In genomic region chr10:113842171-113842570, GRCh38 we compare ENCODE assay signal across 20 cellular contexts.
"Had no signal": no experiment of that assay in that cellular context is flagged by ENCODE, and none has a peak within 500 bp of the region (broad histone marks: within the 10 kb centered on the region; RNA-seq: fewer than 3 reads in every experiment).

No MANE protein-coding gene starts in this region.

- H3K27me3 Mint-ChIP-seq: naive thymus-derived CD4-positive, alpha-beta T cell; stimulated activated memory B cell treated with anti-CD40 and anti-IgM and Interleukin-4, amounts not matched to agents 10 μg/mL and 1 μg/mL and 100 μg/mL, for 72 hours had no signal

- DNase-seq: colonic mucosa; dermis blood vessel endothelial cell; effector CD4-positive, alpha-beta T cell; endodermal cell; erythroblast; foreskin keratinocyte; kidney glomerular epithelial cell; mammary epithelial cell; naive thymus-derived CD4-positive, alpha-beta T cell; psoas muscle; retina; right lobe of liver; spleen; stimulated activated CD4-positive, alpha-beta T cell treated with anti-CD3 and anti-CD28 coated beads, Interleukin-15, amount 100 ng/mL, for 24 hours; stimulated activated CD4-positive, alpha-beta T cell treated with anti-CD3 and anti-CD28 coated beads, Interleukin-1b, Interleukin-23, amount 100 ng/mL, for 48 hours; stimulated activated CD4-positive, alpha-beta T cell treated with anti-CD3 and anti-CD28 coated beads, Interleukin-4, amount 100 ng/mL, for 24 hours; stomach; trophoblast cell had no signal

- H3K9me3 Mint-ChIP-seq: endodermal cell; naive thymus-derived CD4-positive, alpha-beta T cell; stimulated activated memory B cell treated with anti-CD40 and anti-IgM and Interleukin-4, amounts not matched to agents 10 μg/mL and 1 μg/mL and 100 μg/mL, for 72 hours had no signal

- H3K27ac Mint-ChIP-seq: endodermal cell; naive thymus-derived CD4-positive, alpha-beta T cell; stimulated activated memory B cell treated with anti-CD40 and anti-IgM and Interleukin-4, amounts not matched to agents 10 μg/mL and 1 μg/mL and 100 μg/mL, for 72 hours had no signal

- H3K4me3 Mint-ChIP-seq: endodermal cell; naive thymus-derived CD4-positive, alpha-beta T cell; stimulated activated memory B cell treated with anti-CD40 and anti-IgM and Interleukin-4, amounts not matched to agents 10 μg/mL and 1 μg/mL and 100 μg/mL, for 72 hours had no signal

- FAIRE-seq: endothelial cell of umbilical vein had no signal

- H3K4me1 Mint-ChIP-seq: endodermal cell had no signal
